In genomic region chrX:19860571-19860970, GRCh38 we compare ENCODE assay signal across 19 cellular contexts.
"Had no signal": no experiment of that assay in that cellular context is flagged by ENCODE, and none has a peak within 500 bp of the region (broad histone marks: within the 10 kb centered on the region; RNA-seq: fewer than 3 reads in every experiment).

No MANE protein-coding gene starts in this region.

- H3K9me3 Mint-ChIP-seq: activated CD8-positive, alpha-beta T cell treated with anti-CD3 and anti-CD28 coated beads for 36 hours; activated naive CD4-positive, alpha-beta T cell treated with anti-CD3 and anti-CD28 coated beads for 36 hours; activated T-cell treated with anti-CD3 and anti-CD28 coated beads, Interleukin-2, amount 50 U/mL, for 4 hours; central memory CD8-positive, alpha-beta T cell; WTC11 had no signal

- H3K27ac ChIP-seq: thyroid gland had no signal

- ATAC-seq: activated CD8-positive, alpha-beta T cell treated with anti-CD3 and anti-CD28 coated beads for 36 hours; activated T-cell treated with anti-CD3 and anti-CD28 coated beads, Interleukin-2, amount 50 U/mL, for 4 hours; left lung; WTC11 had no signal

- H3K27ac Mint-ChIP-seq: activated CD4-positive, alpha-beta T cell treated with anti-CD3 and anti-CD28 coated beads, Interleukin-2, amount 10 ng/mL, durations not matched to agents 24 days and 14 days; activated CD8-positive, alpha-beta T cell treated with anti-CD3 and anti-CD28 coated beads for 36 hours; activated naive CD4-positive, alpha-beta T cell treated with anti-CD3 and anti-CD28 coated beads for 36 hours; nephron progenitor cell; WTC11 had no signal

- H3K27me3 ChIP-seq: left lung, thyroid gland had no signal

- H3K36me3 ChIP-seq: left lung, thyroid gland had no signal

- H3K9me3 ChIP-seq: left lung, thyroid gland had no signal

- H3K36me3 Mint-ChIP-seq: WTC11 had no signal

- H3K27me3 Mint-ChIP-seq: activated CD4-positive, alpha-beta T cell treated with anti-CD3 and anti-CD28 coated beads, Interleukin-2, amount 10 ng/mL, durations not matched to agents 24 days and 14 days; activated CD8-positive, alpha-beta T cell treated with anti-CD3 and anti-CD28 coated beads for 36 hours; central memory CD8-positive, alpha-beta T cell had no signal

- H3K4me3 Mint-ChIP-seq: activated CD4-positive, alpha-beta T cell treated with anti-CD3 and anti-CD28 coated beads, Interleukin-2, amount 10 ng/mL, durations not matched to agents 24 days and 14 days; activated CD8-positive, alpha-beta T cell treated with anti-CD3 and anti-CD28 coated beads for 36 hours; activated naive CD4-positive, alpha-beta T cell treated with anti-CD3 and anti-CD28 coated beads for 36 hours; activated T-cell treated with anti-CD3 and anti-CD28 coated beads, Interleukin-2, amount 50 U/mL, for 4 hours; central memory CD8-positive, alpha-beta T cell; nephron progenitor cell; WTC11 had no signal

- H3K4me3 ChIP-seq: left lung, thyroid gland had no signal

- DNase-seq: activated CD4-positive, alpha-beta T cell treated with anti-CD3 and anti-CD28 coated beads, Interleukin-2, amount 10 ng/mL, durations not matched to agents 24 days and 14 days; activated CD8-positive, alpha-beta T cell treated with anti-CD3 and anti-CD28 coated beads for 36 hours; activated naive CD4-positive, alpha-beta T cell treated with anti-CD3 and anti-CD28 coated beads for 36 hours; activated T-cell treated with anti-CD3 and anti-CD28 coated beads, Interleukin-2, amount 50 U/mL, for 4 hours; anterior cingulate cortex; cortex of kidney; effector CD4-positive, alpha-beta T cell; head of caudate nucleus; left lung; mammary epithelial cell; nephron progenitor cell; retina; stimulated activated CD4-positive, alpha-beta T cell treated with anti-CD3 and anti-CD28 coated beads, Interleukin-12 subunit alpha, Interleukin-12 subunit beta, amount 100 ng/mL, for 4 hours; stimulated activated CD4-positive, alpha-beta T cell treated with anti-CD3 and anti-CD28 coated beads, Interleukin-1b, Interleukin-23, amount 100 ng/mL, for 48 hours; stimulated activated CD8-positive, alpha-beta memory T cell treated with anti-CD3 and anti-CD28 coated beads, Interleukin-4, amount 100 ng/mL, for 48 hours; stimulated activated naive CD4-positive, alpha-beta T cell; thyroid gland had no signal
